Comparison of ENCODE assay signal across 15 cellular contexts in genomic region chr3:177314897-177315296, GRCh38.
DNase-seq lines count a peak whose midpoint lies in the region; ATAC-seq, FAIRE-seq and TF ChIP-seq lines count a peak whose summit lies in the region.
"Had no signal": no experiment of that assay in that cellular context is flagged by ENCODE, and none has a peak within 500 bp of the region (broad histone marks: within the 10 kb centered on the region; RNA-seq: fewer than 3 reads in every experiment).

No MANE protein-coding gene starts in this region.

- no peaks in the 10 kb centered on the region for H3K4me1 ChIP-seq in mammary epithelial cell (ENCODE audit: insufficient read depth, low read length)
- H3K4me1 ChIP-seq: heart right ventricle, right lobe of liver, suprapubic skin had no signal

- H4K20me1 ChIP-seq in SU-DHL-6 (ENCODE audit: low read depth, low read length) = no peaks in the 10 kb centered on the region
- no peaks in the 10 kb centered on the region for H4K20me1 ChIP-seq in mammary epithelial cell (ENCODE audit: insufficient read depth, low read length)

- in situ Hi-C loops in mammary epithelial cell (cut with MboI; ENCODE audit: low sequenced_read_pairs in 2 of 2) = no loop called here

- 98% methylated on average over 3 of the region's 3 CpGs for WGBS in mammary epithelial cell (ENCODE audit: low coverage, missing lambda C conversion rate)

- H2AFZ ChIP-seq in SU-DHL-6 (ENCODE audit: low read depth, low read length, severe bottlenecking) = no peak overlapping the region
- H2AFZ ChIP-seq in mammary epithelial cell (ENCODE audit: low read depth, low read length) = no peak overlapping the region

- H3K4me2 ChIP-seq in SU-DHL-6 (ENCODE audit: low read depth, low read length, poor library complexity, severe bottlenecking) = no peak overlapping the region
- no peak overlapping the region for H3K4me2 ChIP-seq in mammary epithelial cell (ENCODE audit: insufficient read depth, low read depth, low read length)

- 0 out of 2 replicates have a peak, but pooled peaks cover 5% of the 10 kb centered on the region for H3K36me3 ChIP-seq in SU-DHL-6 (ENCODE audit: low read length)
- H3K36me3 ChIP-seq in mammary epithelial cell (ENCODE audit: insufficient read depth, low read length) = no peaks in the 10 kb centered on the region
- no peaks in the 10 kb centered on the region for H3K36me3 ChIP-seq in MG63
- H3K36me3 ChIP-seq: heart right ventricle, right lobe of liver, suprapubic skin had no signal

- peaks cover 60% of the 10 kb centered on the region for H3F3A ChIP-seq in SU-DHL-6 (ENCODE audit: insufficient read depth)

- 0 out of 2 replicates have a peak, but pooled peaks cover 6% of the 10 kb centered on the region for H3K9me3 ChIP-seq in SU-DHL-6 (ENCODE audit: insufficient read depth, low read length)
- peaks cover 2% of the 10 kb centered on the region for H3K9me3 ChIP-seq in mammary epithelial cell (replicated peaks; ENCODE audit: insufficient read depth, low read length)
- peaks cover 21% of the 10 kb centered on the region for H3K9me3 ChIP-seq in MG63
- H3K9me3 ChIP-seq: right lobe of liver had no signal

- CTCF ChIA-PET in mammary epithelial cell (lab: Charles Lee; ENCODE audit: low non-redundant PET) = no interaction called here

- dilution Hi-C loops in mammary epithelial cell (cut with HindIII; ENCODE audit: low sequenced_read_pairs) = no loop called here

- H3K9me2 ChIP-seq in SU-DHL-6 (replicated peaks; ENCODE audit: insufficient read depth, low read length) = no peaks in the 10 kb centered on the region

- H3K27me3 ChIP-seq in SU-DHL-6 (ENCODE audit: low read length) (no peaks in the 10 kb centered on the region), mammary epithelial cell (ENCODE audit: insufficient read depth, low read length) (no peaks in the 10 kb centered on the region), MG63 (no peaks in the 10 kb centered on the region)
- H3K27me3 ChIP-seq: heart right ventricle, right lobe of liver, suprapubic skin had no signal

- H3K27ac ChIP-seq in SU-DHL-6 (ENCODE audit: low read depth, low read length) (peak overlapping the region; percentile 35; the same call in 1 of the 2 replicates), mammary epithelial cell (ENCODE audit: insufficient read depth, low read depth, low read length) (no peak overlapping the region)
- H3K27ac ChIP-seq: heart right ventricle, right lobe of liver, suprapubic skin had no signal

- ATAC-seq in GM19395 (IDR thresholded peaks at IDR 0.05; ENCODE audit: unreplicated experiment) (peak; percentile 61), HG02938 (IDR thresholded peaks at IDR 0.05; ENCODE audit: unreplicated experiment) (peak; percentile 69)
- ATAC-seq: heart right ventricle; left colon; naive thymus-derived CD4-positive, alpha-beta T cell; right lobe of liver had no signal

- no peak for TF ChIP-seq CTCF in SU-DHL-6 (IDR thresholded peaks at IDR 0.05; ENCODE audit: insufficient read depth, low read length, poor library complexity, severe bottlenecking)
- TF ChIP-seq CTCF in mammary epithelial cell (conservative IDR thresholded peaks at IDR 0.05 in 1 of 2, IDR thresholded peaks at IDR 0.05 in 1 of 2; ENCODE audit: extremely low read depth in 1 of 2, insufficient read depth in 1 of 2, low read depth in 1 of 2, low read length in 2 of 2) = no peak

- no TSS peak for BruUV-seq in mammary epithelial cell (replicated peaks; lab: Mats Ljungman, UMichigan)

- H3K4me3 ChIP-seq in SU-DHL-6 (ENCODE audit: insufficient read depth, low read length, poor library complexity, severe bottlenecking) = no peak overlapping the region
- H3K4me3 ChIP-seq in mammary epithelial cell (replicated peaks in 1 of 3; ENCODE audit: insufficient read depth in 1 of 3, low read depth in 2 of 3, low read length in 3 of 3) = no peak overlapping the region
- no peak overlapping the region for H3K4me3 ChIP-seq in MG63
- H3K4me3 ChIP-seq: heart right ventricle, right lobe of liver, suprapubic skin had no signal

- DNase-seq in GM18507 (ENCODE audit: extremely low spot score, insufficient read length, low read depth) = no peak
- DNase-seq in GOT3 (lab: John Stamatoyannopoulos, UW) = no peak
- no peak for DNase-seq in mammary epithelial cell
- DNase-seq in HPDE6-E6E7 (ENCODE audit: extremely low spot score) = no peak
- DNase-seq in MG63 = no peak
- DNase-seq: heart right ventricle; left colon; naive thymus-derived CD4-positive, alpha-beta T cell; NCI-H1436 treated with DMSO at 0.1 percent for 48 hours; NCI-H748 treated with DMSO at 0.1 percent for 48 hours; right lobe of liver had no signal

- H3K79me2 ChIP-seq in SU-DHL-6 (ENCODE audit: insufficient read depth, low read length) (no peaks in the 10 kb centered on the region), mammary epithelial cell (ENCODE audit: insufficient read depth, low read length) (no peaks in the 10 kb centered on the region)

- intact Hi-C loops in mammary epithelial cell (cut with micrococcal nuclease) = no loop called here

- no peak overlapping the region for H3K9ac ChIP-seq in SU-DHL-6 (ENCODE audit: low read length)
- no peak overlapping the region for H3K9ac ChIP-seq in mammary epithelial cell (ENCODE audit: insufficient read depth, low read length)

- FAIRE-seq in GM18507 (lab: Jason Lieb, UNC) = peak; percentile 71
